In the genomic region with DNA sequence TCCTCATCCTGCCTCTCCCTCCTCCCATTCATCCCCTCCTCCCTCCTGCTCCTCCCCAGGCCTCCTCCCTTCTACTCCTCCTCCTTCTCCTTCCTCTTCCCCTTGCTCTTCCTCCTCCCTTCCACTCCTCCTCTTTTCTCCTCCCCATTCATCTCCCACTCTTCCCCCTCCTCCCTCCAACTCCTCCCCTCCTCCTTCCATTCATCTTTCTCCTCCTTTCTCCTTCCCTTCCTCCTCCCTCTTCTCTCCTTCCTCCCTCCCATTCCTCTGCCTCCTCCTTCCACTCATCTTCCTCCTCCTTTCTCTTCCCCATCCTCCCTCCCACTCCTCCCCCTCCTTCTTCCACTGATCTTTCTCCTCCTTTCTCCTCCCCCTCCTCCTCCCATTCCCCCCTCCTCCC, we compare ENCODE assay signal across 29 cellular contexts. TPM values are rescaled to one million over a fixed set of nuclear protein-coding genes. Genes with fewer than 3 reads are reported as not detected.
"Had no signal": no experiment of that assay in that cellular context is flagged by ENCODE, and none has a peak within 500 bp of the region (broad histone marks: within the 10 kb centered on the region; RNA-seq: fewer than 3 reads in every experiment).

No MANE protein-coding gene starts in this region.

- H3K27ac ChIP-seq: adrenal gland, body of pancreas, breast epithelium, SJCRH30, SK-N-MC, WERI-Rb-1 had no signal

- H3K27ac Mint-ChIP-seq: activated CD8-positive, alpha-beta T cell treated with anti-CD3 and anti-CD28 coated beads for 36 hours; activated naive CD4-positive, alpha-beta T cell treated with anti-CD3 and anti-CD28 coated beads for 36 hours; activated naive CD4-positive, alpha-beta T cell treated with anti-CD3 and anti-CD28 coated beads, Interleukin-2, amount 50 U/mL, for 72 hours; activated T-cell treated with anti-CD3 and anti-CD28 coated beads, Interleukin-2, amount 50 U/mL, for 24 hours; activated T-helper 2 cell treated with anti-CD3 and anti-CD28 coated beads, Interferon-gamma antibody, Interleukin-2, Interleukin-4, amounts not matched to agents 10 μg/mL and 5 μg/mL and 100 μg/mL, durations not matched to agents 14 hours and 24 hours and 36 hours had no signal

- H3K4me3 Mint-ChIP-seq: activated CD4-positive, alpha-beta T cell treated with anti-CD3 and anti-CD28 coated beads, Interleukin-2, amount 10 ng/mL, durations not matched to agents 24 days and 14 days; activated CD8-positive, alpha-beta T cell treated with anti-CD3 and anti-CD28 coated beads for 36 hours; activated naive CD4-positive, alpha-beta T cell treated with anti-CD3 and anti-CD28 coated beads for 36 hours; activated T-cell treated with anti-CD3 and anti-CD28 coated beads, Interleukin-2, amount 50 U/mL, for 24 hours had no signal

- H3K9me3 ChIP-seq: adrenal gland had no signal

- H3K4me3 ChIP-seq: adrenal gland, body of pancreas, breast epithelium, SJCRH30, SK-N-MC had no signal

- H3K4me1 ChIP-seq: adrenal gland, body of pancreas, breast epithelium, SJCRH30 had no signal

- DNase-seq: activated CD4-positive, alpha-beta T cell treated with anti-CD3 and anti-CD28 coated beads, Interleukin-2, amount 10 ng/mL, durations not matched to agents 24 days and 14 days; activated CD4-positive, alpha-beta T cell treated with anti-CD3 and anti-CD28 coated beads, Interleukin-2, amount 50 U/mL, for 4 hours; activated CD8-positive, alpha-beta T cell treated with anti-CD3 and anti-CD28 coated beads for 36 hours; activated gamma-delta T cell treated with Interleukin-2 at 50 U/mL for 16 hours; activated naive CD4-positive, alpha-beta T cell treated with anti-CD3 and anti-CD28 coated beads for 36 hours; activated T-cell treated with anti-CD3 and anti-CD28 coated beads, Interleukin-2, amount 50 U/mL, for 24 hours; adrenal gland; body of pancreas; MM.1S; MV-4-11; NCI-H1092; NCI-H1436 treated with DMSO at 0.1 percent for 48 hours; NCI-H1694 treated with DMSO at 0.1 percent for 48 hours; NCI-H2029; NCI-H345; NCI-H524 treated with DMSO at 0.1 percent for 48 hours; SHP77; SJCRH30; T1000; WERI-Rb-1 had no signal

- H3K27me3 ChIP-seq: SJCRH30 had no signal

- H3K4me1 Mint-ChIP-seq: activated CD4-positive, alpha-beta T cell treated with anti-CD3 and anti-CD28 coated beads, Interleukin-2, amount 10 ng/mL, durations not matched to agents 24 days and 14 days had no signal

- H3K36me3 ChIP-seq: adrenal gland, breast epithelium, SJCRH30 had no signal

- ATAC-seq: activated CD8-positive, alpha-beta T cell treated with anti-CD3 and anti-CD28 coated beads for 36 hours; activated naive CD4-positive, alpha-beta T cell treated with anti-CD3 and anti-CD28 coated beads, Interleukin-2, amount 50 U/mL, for 72 hours; body of pancreas had no signal

RNA-seq across cellular contexts. Expression of gene NCAN, which starts 27.9 kb away (rescaled TPM):
- total RNA-seq: activated CD4-positive, alpha-beta T cell treated with anti-CD3 and anti-CD28 coated beads, Interleukin-2, amount 10 ng/mL, durations not matched to agents 24 days and 14 days; activated CD8-positive, alpha-beta T cell treated with anti-CD3 and anti-CD28 coated beads for 36 hours; activated naive CD4-positive, alpha-beta T cell treated with anti-CD3 and anti-CD28 coated beads for 36 hours; activated naive CD4-positive, alpha-beta T cell treated with anti-CD3 and anti-CD28 coated beads, Interleukin-2, amount 50 U/mL, for 72 hours; activated T-helper 2 cell treated with anti-CD3 and anti-CD28 coated beads, Interferon-gamma antibody, Interleukin-2, Interleukin-4, amounts not matched to agents 10 μg/mL and 5 μg/mL and 100 μg/mL, durations not matched to agents 14 hours and 24 hours and 36 hours; body of pancreas; breast epithelium; cardiac septum; LHCN-M2; SJCRH30; T-helper 2 cell treated with Interferon-gamma antibody and Interleukin-4, amounts not matched to agents 100 ng/mL and 5 ng/mL, for 36 hours had no signal

RNA-seq across cellular contexts. Expression of gene TM6SF2, which starts 33.4 kb away (rescaled TPM):
- total RNA-seq: activated CD4-positive, alpha-beta T cell treated with anti-CD3 and anti-CD28 coated beads, Interleukin-2, amount 10 ng/mL, durations not matched to agents 24 days and 14 days; activated CD8-positive, alpha-beta T cell treated with anti-CD3 and anti-CD28 coated beads for 36 hours; activated naive CD4-positive, alpha-beta T cell treated with anti-CD3 and anti-CD28 coated beads for 36 hours; activated naive CD4-positive, alpha-beta T cell treated with anti-CD3 and anti-CD28 coated beads, Interleukin-2, amount 50 U/mL, for 72 hours; activated T-helper 2 cell treated with anti-CD3 and anti-CD28 coated beads, Interferon-gamma antibody, Interleukin-2, Interleukin-4, amounts not matched to agents 10 μg/mL and 5 μg/mL and 100 μg/mL, durations not matched to agents 14 hours and 24 hours and 36 hours; body of pancreas; RPMI7951; SJCRH30; T-helper 1 cell treated with Interleukin-12 subunit alpha and Interleukin-12 subunit beta and Interleukin-4 antibody, amounts not matched to agents 30 ng/mL and 1 ng/mL, for 36 hours; T-helper 2 cell treated with Interferon-gamma antibody and Interleukin-4, amounts not matched to agents 100 ng/mL and 5 ng/mL, for 36 hours had no signal
